Comparison of ENCODE assay signal across 20 cellular contexts in the genomic region with DNA sequence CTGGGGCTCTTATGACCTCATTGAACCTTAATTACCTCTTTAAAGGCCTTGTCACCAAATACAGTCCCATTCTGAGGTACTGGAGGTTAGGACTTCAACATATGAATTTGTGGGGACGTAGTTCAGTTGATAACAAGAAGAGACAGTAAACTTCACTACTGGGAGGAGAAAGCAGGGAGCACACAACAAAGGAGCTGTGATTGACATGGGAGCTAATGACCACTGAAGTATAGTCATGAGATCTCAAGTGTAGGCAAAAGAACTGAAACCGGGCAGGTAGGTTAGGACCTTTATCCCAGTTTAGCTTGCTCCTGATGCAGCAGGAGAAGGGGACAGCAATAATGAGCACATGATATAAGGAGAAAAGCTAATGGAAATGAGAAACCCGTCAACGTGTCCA. TPM values are rescaled to one million over a fixed set of nuclear protein-coding genes. Genes with fewer than 3 reads are reported as not detected.
DNase-seq lines count a peak whose midpoint lies in the region; ATAC-seq, FAIRE-seq and TF ChIP-seq lines count a peak whose summit lies in the region.
"Had no signal": no experiment of that assay in that cellular context is flagged by ENCODE, and none has a peak within 500 bp of the region (broad histone marks: within the 10 kb centered on the region; RNA-seq: fewer than 3 reads in every experiment).

No MANE protein-coding gene starts in this region.

- POLR2A ChIA-PET in HepG2 (lab: Yijun Ruan, JAX), result no interaction called here
- POLR2A ChIA-PET in K562 (lab: Yijun Ruan, JAX), result interaction anchor here (0.8 to 1.5 kb wide), 3 partner anchors 8 to 22 kb away, joined by 3 to 4 read pairs (median 4); no protein-coding TSS in a partner anchor
- POLR2A ChIA-PET in CD4-positive, alpha-beta memory T cell (lab: Charles Lee; ENCODE audit: partially characterized antibody), result no interaction called here

- TF ChIP-seq RAD21 in HepG2 (CRISPR knock-in tag; IDR thresholded peaks at IDR 0.05) (no peak), K562 (CRISPR knock-in tag; conservative IDR thresholded peaks at IDR 0.05 in 1 of 2, IDR thresholded peaks at IDR 0.05 in 1 of 2) (no peak)

- peaks cover 25% of the 10 kb centered on the region for H3K4me1 ChIP-seq in HepG2 (ENCODE audit: insufficient read depth, low read length)
- H3K4me1 ChIP-seq in right lobe of liver, result no peaks in the 10 kb centered on the region
- H3K4me1 ChIP-seq in K562 (replicated peaks in 1 of 2; ENCODE audit: control insufficient read depth in 2 of 2, insufficient read depth in 2 of 2, low read length in 2 of 2), result no peaks in the 10 kb centered on the region
- no peaks in the 10 kb centered on the region for H3K4me1 ChIP-seq in CD4-positive, alpha-beta memory T cell (ENCODE audit: insufficient read depth, low read length)
- H3K4me1 ChIP-seq: A549 had no signal

- ATAC-seq in HepG2, result no peak
- ATAC-seq in right lobe of liver, result no peak
- ATAC-seq in K562, result no peak
- ATAC-seq: A549 had no signal

- H2AFZ ChIP-seq in HepG2 (ENCODE audit: low read length) (no peak overlapping the region), K562 (ENCODE audit: low read depth, low read length) (no peak overlapping the region)

- H3K9ac ChIP-seq in HepG2 (ENCODE audit: insufficient read depth, low read depth, low read length), result no peak overlapping the region
- H3K9ac ChIP-seq in K562 (ENCODE audit: insufficient read depth in 1 of 2, low read depth in 2 of 2, low read length in 2 of 2), result no peak overlapping the region

- CTCF ChIA-PET in HepG2 (lab: Yijun Ruan, JAX; ENCODE audit: low intra/inter-chr PET ratio, low total read pairs) (no interaction called here), K562 (lab: Yijun Ruan, JAX; ENCODE audit: low intra/inter-chr PET ratio) (no interaction called here)
- CTCF ChIA-PET in CD4-positive, alpha-beta memory T cell (lab: Charles Lee; ENCODE audit: partially characterized antibody), result no interaction called here

- FAIRE-seq in HepG2 (lab: Jason Lieb, UNC) (no peak), K562 (lab: Jason Lieb, UNC) (no peak)
- FAIRE-seq: A549, H1, HTR-8/SVneo had no signal

- H3K27me3 Mint-ChIP-seq in CD4-positive, alpha-beta memory T cell, result peaks cover 8% of the 10 kb centered on the region in 2 donors

- H3K27ac Mint-ChIP-seq in CD4-positive, alpha-beta memory T cell, result no peak overlapping the region
- H3K27ac Mint-ChIP-seq: CD4-positive, alpha-beta T cell; H9; IgD-negative memory B cell had no signal

- WGBS in HepG2 (ENCODE audit: low lambda C conversion rate), result 36% methylated on average over 4 of the region's 4 CpGs
- 91% methylated on average over 4 of the region's 4 CpGs for WGBS in right lobe of liver (ENCODE audit: insufficient coverage, low coverage, low lambda C conversion rate, missing lambda C conversion rate)
- WGBS in K562 (ENCODE audit: insufficient coverage, low coverage, missing lambda C conversion rate), result 3% methylated on average over 4 of the region's 4 CpGs

- peaks cover 0 to 3% of the 10 kb centered on the region in 2 donors for H3K36me3 Mint-ChIP-seq in CD4-positive, alpha-beta memory T cell

- no peak for TF ChIP-seq CTCF in HepG2 (CRISPR knock-in tag; IDR thresholded peaks at IDR 0.05)
- TF ChIP-seq CTCF in right lobe of liver (IDR thresholded peaks at IDR 0.05), result no peak
- TF ChIP-seq CTCF in K562 (IDR thresholded peaks at IDR 0.05 in 2 of 3, conservative IDR thresholded peaks at IDR 0.05 in 1 of 3; ENCODE audit: insufficient read depth in 2 of 3, low read depth in 1 of 3, low read length in 3 of 3), result no peak

- TF ChIP-seq POLR2A in HepG2 (IDR thresholded peaks at IDR 0.05; ENCODE audit: insufficient read depth in 1 of 2, low read depth in 2 of 2, low read length in 2 of 2), result no peak
- no peak for TF ChIP-seq POLR2A in right lobe of liver (IDR thresholded peaks at IDR 0.05)
- TF ChIP-seq POLR2A in K562 (conservative IDR thresholded peaks at IDR 0.05), result no peak

- H3K4me2 ChIP-seq in HepG2 (ENCODE audit: low read depth, low read length) (no peak overlapping the region), K562 (ENCODE audit: insufficient read depth, low read length) (no peak overlapping the region)
- H3K4me2 ChIP-seq: A549 had no signal

- no peak overlapping the region for H3K27ac ChIP-seq in HepG2 (ENCODE audit: extremely low read length, insufficient read depth, low read length)
- no peak overlapping the region for H3K27ac ChIP-seq in right lobe of liver
- H3K27ac ChIP-seq in K562 (ENCODE audit: extremely low read depth, low read depth, low read length), result no peak overlapping the region
- no peak overlapping the region for H3K27ac ChIP-seq in CD4-positive, alpha-beta memory T cell (ENCODE audit: low read depth, low read length)
- H3K27ac ChIP-seq: 22Rv1, A549, C4-2B had no signal

- BruUV-seq in HepG2 (replicated peaks; lab: Mats Ljungman, UMichigan) (no TSS peak), K562 (replicated peaks; lab: Mats Ljungman, UMichigan) (no TSS peak)

- H3K9me3 ChIP-seq in HepG2 (ENCODE audit: low read length) (peaks cover 5% of the 10 kb centered on the region; the same call in 1 of the 2 replicates), right lobe of liver (no peaks in the 10 kb centered on the region), K562 (replicated peaks; ENCODE audit: control insufficient read depth, insufficient read depth, low read depth, low read length) (no peaks in the 10 kb centered on the region)
- H3K9me3 ChIP-seq in CD4-positive, alpha-beta memory T cell (ENCODE audit: control insufficient read depth in 1 of 2, low read length in 2 of 2), result no peaks in the 10 kb centered on the region
- H3K9me3 ChIP-seq: A549 had no signal

- no peaks in the 10 kb centered on the region for H3K9me1 ChIP-seq in K562 (ENCODE audit: control insufficient read depth, insufficient read depth, low read length)

- no peak overlapping the region for H3K4me3 ChIP-seq in HepG2 (replicated peaks in 1 of 3; ENCODE audit: insufficient read depth in 1 of 3, low read depth in 2 of 3, low read length in 3 of 3)
- H3K4me3 ChIP-seq in right lobe of liver, result no peak overlapping the region
- no peak overlapping the region for H3K4me3 ChIP-seq in K562
- no peak overlapping the region for H3K4me3 ChIP-seq in CD4-positive, alpha-beta memory T cell (ENCODE audit: low read length in 2 of 2)
- H3K4me3 ChIP-seq: A549 had no signal

- no peaks in the 10 kb centered on the region for H3K4me1 Mint-ChIP-seq in CD4-positive, alpha-beta memory T cell
- H3K4me1 Mint-ChIP-seq: H9, IgD-negative memory B cell had no signal

- no peak overlapping the region for H3K4me3 Mint-ChIP-seq in CD4-positive, alpha-beta memory T cell
- H3K4me3 Mint-ChIP-seq: CD4-positive, alpha-beta T cell; H9; IgD-negative memory B cell had no signal

- H4K20me1 ChIP-seq in HepG2 (ENCODE audit: insufficient read depth, low read length), result no peaks in the 10 kb centered on the region
- H4K20me1 ChIP-seq in K562 (replicated peaks; ENCODE audit: control insufficient read depth, insufficient read depth, low read length), result no peaks in the 10 kb centered on the region

- in situ Hi-C loops in HepG2 (cut with HindIII; ENCODE audit: extremely low pct_ligation_motif_present, low pct_unique_long_range_greater_than_20kb) (no loop called here), K562 (cut with MboI) (no loop called here)

- intact Hi-C loops in HepG2 (cut with micrococcal nuclease; ENCODE audit: unreplicated experiment) (loop anchor here (10.0 kb wide), 1 partner anchor 65 kb away; no protein-coding TSS in a partner anchor), right lobe of liver (cut with DNase I) (no loop called here), K562 (cut with micrococcal nuclease) (no loop called here)
- intact Hi-C loops in CD4-positive, alpha-beta memory T cell (cut with micrococcal nuclease), result no loop called here

- H3K9me3 Mint-ChIP-seq in CD4-positive, alpha-beta memory T cell, result peaks cover 0 to 24% (median 17%) of the 10 kb centered on the region in 8 donors

- no peak for TF ChIP-seq EP300 in HepG2 (IDR thresholded peaks at IDR 0.05; ENCODE audit: low read depth in 2 of 2, low read length in 2 of 2)
- TF ChIP-seq EP300 in HepG2 (CRISPR knock-in tag; IDR thresholded peaks at IDR 0.05; ENCODE audit: borderline replicate concordance), result no peak
- no peak for TF ChIP-seq EP300 in K562 (IDR thresholded peaks at IDR 0.05; ENCODE audit: low read length)

- H3K27me3 ChIP-seq in HepG2 (ENCODE audit: control insufficient read depth in 1 of 2, insufficient read depth in 2 of 2, low read length in 2 of 2) (no peaks in the 10 kb centered on the region), right lobe of liver (no peaks in the 10 kb centered on the region), K562 (ENCODE audit: control insufficient read depth in 2 of 2, insufficient read depth in 2 of 2, low read length in 2 of 2) (peaks cover 0 to 4% of the 10 kb centered on the region in 2 experiments; a peak in 2 of 5 replicates)
- no peaks in the 10 kb centered on the region for H3K27me3 ChIP-seq in CD4-positive, alpha-beta memory T cell (ENCODE audit: insufficient read depth, low read length)

- H3K36me3 ChIP-seq in HepG2 (replicated peaks in 1 of 2; ENCODE audit: control insufficient read depth in 1 of 2, insufficient read depth in 2 of 2, low read length in 2 of 2) (no peaks in the 10 kb centered on the region), right lobe of liver (no peaks in the 10 kb centered on the region), K562 (ENCODE audit: control insufficient read depth, insufficient read depth, low read length) (no peaks in the 10 kb centered on the region)
- H3K36me3 ChIP-seq in CD4-positive, alpha-beta memory T cell (ENCODE audit: insufficient read depth, low read length), result no peaks in the 10 kb centered on the region

- H3K79me2 ChIP-seq in HepG2 (ENCODE audit: insufficient read depth, low read length) (no peaks in the 10 kb centered on the region), K562 (ENCODE audit: control insufficient read depth, insufficient read depth, low read length) (no peaks in the 10 kb centered on the region)

- DNase-seq in HepG2 (ENCODE audit: low spot score) (no peak), right lobe of liver (no peak), K562 (ENCODE audit: extremely low read depth in 1 of 4, low spot score in 3 of 4) (no peak), retina (peak; percentile 61), mucosa of gallbladder (ENCODE audit: low spot score) (no peak), MV-4-11 (lab: John Stamatoyannopoulos, UW) (no peak)
- no peak for DNase-seq in CD4-positive, alpha-beta memory T cell
- DNase-seq: AML-193; CD4-positive, alpha-beta T cell; DMS153; DMS79; GDM1; H9; KG1 had no signal

RNA-seq across cellular contexts. Expression of a gene that starts 11.8 kb away (rescaled TPM):
- 0.55 and 0.90 TPM in 2 replicates for total RNA-seq in HepG2 (2016; rRNA removed; fragmentation: Illumina TruSeq; extraction: Trizol)
- 0.30 TPM in 1 of 2 replicates, not detected in the other for total RNA-seq in HepG2 (2016; cell fraction: cytosol; rRNA removed; fragmentation: Illumina TruSeq; extraction: Trizol; ENCODE audit: low read depth)
- 0.48 and 0.80 TPM in 2 replicates for total RNA-seq in HepG2 (2016; cell fraction: insoluble cytoplasmic fraction; rRNA removed; fragmentation: Illumina TruSeq; extraction: Trizol)
- total RNA-seq in HepG2 (2016; cell fraction: membrane; rRNA removed; fragmentation: Illumina TruSeq; extraction: Trizol), result 0.56 and 0.72 TPM in 2 replicates
- total RNA-seq in HepG2 (2016; cell fraction: nucleus; rRNA removed; fragmentation: Illumina TruSeq; extraction: Trizol), result 0.47 and 1.2 TPM in 2 replicates
- 3.7 and 4.1 TPM in 2 replicates for polyA plus RNA-seq in HepG2 (2011; rRNA removed)
- 3.6 and 5.0 TPM in 2 replicates for polyA plus RNA-seq in HepG2 (2011; cell fraction: cytosol; rRNA removed)
- polyA plus RNA-seq in HepG2 (2011; cell fraction: nucleus; rRNA removed), result 2.5 and 2.7 TPM in 2 replicates
- polyA plus RNA-seq in HepG2 (2012), result 0.70 and 0.85 TPM in 2 replicates
- polyA plus RNA-seq in HepG2 (2016; cell fraction: cytosol; fragmentation: Illumina TruSeq; extraction: Trizol; ENCODE audit: low read depth), result 0.03 TPM in 1 of 2 replicates, not detected in the other
- polyA plus RNA-seq in HepG2 (2016; cell fraction: insoluble cytoplasmic fraction; fragmentation: Illumina TruSeq; extraction: Trizol; ENCODE audit: low read depth), result 0.56 and 0.79 TPM in 2 replicates
- 0.13 and 0.14 TPM in 2 replicates for polyA plus RNA-seq in HepG2 (2016; cell fraction: membrane; fragmentation: Illumina TruSeq; extraction: Trizol; ENCODE audit: low read depth)
- polyA plus RNA-seq in HepG2 (2016; cell fraction: nucleus; fragmentation: Illumina TruSeq; extraction: Trizol; ENCODE audit: insufficient read depth, low read depth), result 0.14 and 0.36 TPM in 2 replicates
- polyA minus RNA-seq in HepG2 (2011; rRNA and poly(A)+ RNA removed; ENCODE audit: low replicate concordance), result 2.3 and 10.6 TPM in 2 replicates
- 3.8 and 5.4 TPM in 2 replicates for polyA minus RNA-seq in HepG2 (2011; cell fraction: cytosol; rRNA and poly(A)+ RNA removed)
- 9.1 and 14.8 TPM in 2 replicates for polyA minus RNA-seq in HepG2 (2011; cell fraction: nucleus; rRNA and poly(A)+ RNA removed)
- 1 to 10 TPM in 3 of 6 experiments, under 1 TPM in 3; 0.09 to 7.2 (median 1.1) TPM for total RNA-seq in right lobe of liver
- not detected in 2 replicates for total RNA-seq in K562 (2011; cell fraction: chromatin; rRNA removed; ENCODE audit: low replicate concordance)
- total RNA-seq in K562 (2011; cell fraction: nucleolus; rRNA removed), result not detected in 2 replicates
- total RNA-seq in K562 (2011; cell fraction: nucleoplasm; rRNA removed), result not detected in 2 replicates
- total RNA-seq in K562 (2014; rRNA removed), result not detected in 2 replicates
- total RNA-seq in K562 (2014; rRNA removed; fragmentation: Illumina TruSeq; extraction: Trizol), result not detected in 2 replicates
- total RNA-seq in K562 (2015; rRNA removed; fragmentation: Illumina TruSeq; extraction: Trizol), result not detected in 2 replicates
- total RNA-seq in K562 (2021), result not detected in 2 replicates
- not detected in 2 replicates for polyA plus RNA-seq in K562 (2011; rRNA removed)
- not detected in 2 replicates for polyA plus RNA-seq in K562 (2011; cell fraction: cytosol; rRNA removed)
- polyA plus RNA-seq in K562 (2011; cell fraction: nucleus; rRNA removed), result not detected in 2 replicates
- polyA plus RNA-seq in K562 (2012), result 0.12 TPM in 1 of 2 replicates, not detected in the other
- polyA plus RNA-seq in K562 (2014; fragmentation: Illumina TruSeq; extraction: Trizol), result not detected in 2 replicates
- polyA plus RNA-seq in K562 (2014; fragmentation: Nextera tagmentation; extraction: Ambion mirVana), result not detected
- polyA plus RNA-seq in K562 (2014; rRNA removed), result not detected in 2 replicates
- not detected in 2 replicates for polyA minus RNA-seq in K562 (2011; rRNA and poly(A)+ RNA removed)
- not detected in 2 replicates for polyA minus RNA-seq in K562 (2011; cell fraction: cytosol; rRNA and poly(A)+ RNA removed)
- not detected in 2 replicates for polyA minus RNA-seq in K562 (2011; cell fraction: nucleus; rRNA and poly(A)+ RNA removed)
- total RNA-seq in CD4-positive, alpha-beta memory T cell, result not detected
- not detected for polyA plus RNA-seq in CD4-positive, alpha-beta memory T cell
- not detected for total RNA-seq in mucosa of gallbladder
- total RNA-seq: CD4-positive, alpha-beta T cell; H1; H9 had no signal
- polyA plus RNA-seq: H1, IgD-negative memory B cell had no signal
